1 cellular context compared by ENCODE assay signal in the genomic region with DNA sequence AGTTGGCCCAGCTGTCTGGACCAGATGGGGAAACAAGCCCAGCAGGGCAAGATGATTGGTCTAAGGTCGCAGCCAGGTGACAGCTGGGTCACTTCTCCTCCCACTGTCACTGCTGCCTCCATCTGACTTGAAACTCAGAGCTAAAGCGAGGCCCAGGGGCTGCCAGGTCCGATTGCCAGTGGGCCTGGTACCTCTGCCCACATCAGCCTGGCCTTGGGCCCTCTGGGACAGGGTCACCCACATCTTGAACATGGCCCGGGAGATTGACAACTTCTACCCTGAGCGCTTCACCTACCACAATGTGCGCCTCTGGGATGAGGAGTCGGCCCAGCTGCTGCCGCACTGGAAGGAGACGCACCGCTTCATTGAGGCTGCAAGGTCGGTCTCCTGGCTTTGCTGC.
A peak's percentile ranks its signal among the peaks of the same experiment; 100 is the strongest.
TF ChIP-seq lines count a peak whose summit lies in the region.

No MANE protein-coding gene starts in this region.

TF ChIP-seq in K562, 482 proteins besides CTCF, POLR2A, EP300 and RAD21:
- TF ChIP-seq CBFA2T3 (IDR thresholded peaks at IDR 0.05) (peak; percentile 16; the same call in 1 of the 2 replicates), NCOA1 (IDR thresholded peaks at IDR 0.05; ENCODE audit: low read depth) (no peak), KDM1A (IDR thresholded peaks at IDR 0.05) (no peak)
TF ChIP-seq in K562: peak in this region for 1.
